ENCODE assay signal across 8 cellular contexts in genomic region chr11:33996498-33997454, GRCh38. TPM values are rescaled to one million over a fixed set of nuclear protein-coding genes. Genes with fewer than 3 reads are reported as not detected.
A peak's percentile ranks its signal among the peaks of the same experiment; 100 is the strongest.
DNase-seq lines count a peak whose midpoint lies in the region; ATAC-seq lines count a peak whose summit lies in the region.

No MANE protein-coding gene starts in this region.

- no peak overlapping the region for H3K27ac Mint-ChIP-seq in activated CD4-positive, alpha-beta memory T cell treated with anti-CD3 and anti-CD28 coated beads for 36 hours

- DNase-seq in C1 segment of cervical spinal cord (lab: John Stamatoyannopoulos, UW) (peak in 12 of 14 donors; percentile 10 to 56 (median 45)), NCI-H69 (lab: John Stamatoyannopoulos, UW) (peak; percentile 86), ecto neural progenitor cell (ENCODE audit: low spot score) (peak; percentile 78), medulla oblongata (ENCODE audit: extremely low spot score) (peak; percentile 86)
- peak; percentile 81 for DNase-seq in activated CD4-positive, alpha-beta memory T cell treated with anti-CD3 and anti-CD28 coated beads for 36 hours
- DNase-seq in stimulated activated CD8-positive, alpha-beta memory T cell treated with anti-CD3 and anti-CD28 coated beads, Interleukin-15, amount 100 ng/mL, for 1 hour (ENCODE audit: low read depth), result peak; percentile 57

- H3K9me3 Mint-ChIP-seq in activated CD4-positive, alpha-beta memory T cell treated with anti-CD3 and anti-CD28 coated beads for 36 hours, result no peaks in the 10 kb centered on the region

- no peak overlapping the region for H3K4me3 Mint-ChIP-seq in activated CD4-positive, alpha-beta memory T cell treated with anti-CD3 and anti-CD28 coated beads for 36 hours

- CTCF ChIA-PET in activated CD4-positive, alpha-beta memory T cell treated with anti-CD3 and anti-CD28 coated beads for 36 hours (lab: Charles Lee), result interaction anchor here (0.6 to 3.4 kb wide), 37 partner anchors 9 to 496 kb away, joined by 3 to 26 read pairs (median 4); partner anchors contain the start of genes ABTB2, CAPRIN1 and NAT10

- intact Hi-C loops in activated CD4-positive, alpha-beta memory T cell treated with anti-CD3 and anti-CD28 coated beads for 36 hours (cut with micrococcal nuclease), result loop anchor here (1.0 to 5.0 kb wide), 6 partner anchors 56 to 497 kb away; partner anchors contain the start of gene NAT10

- no peaks in the 10 kb centered on the region for H3K36me3 Mint-ChIP-seq in activated CD4-positive, alpha-beta memory T cell treated with anti-CD3 and anti-CD28 coated beads for 36 hours

- peaks cover 11% of the 10 kb centered on the region for H3K4me1 Mint-ChIP-seq in activated CD4-positive, alpha-beta memory T cell treated with anti-CD3 and anti-CD28 coated beads for 36 hours (ENCODE audit: low read depth)

- ATAC-seq in GM19324 (IDR thresholded peaks at IDR 0.05; ENCODE audit: low FRiP score, unreplicated experiment) (peak; percentile 80), HG03520 (IDR thresholded peaks at IDR 0.05; ENCODE audit: unreplicated experiment) (peak; percentile 66)

- H3K27me3 Mint-ChIP-seq in activated CD4-positive, alpha-beta memory T cell treated with anti-CD3 and anti-CD28 coated beads for 36 hours, result peaks cover 16% of the 10 kb centered on the region

- POLR2A ChIA-PET in activated CD4-positive, alpha-beta memory T cell treated with anti-CD3 and anti-CD28 coated beads for 36 hours (lab: Charles Lee), result interaction anchor here (0.6 kb wide), 1 partner anchor 103 kb away, joined by 3 read pairs; no protein-coding TSS in a partner anchor

RNA-seq across cellular contexts. Expression of gene CAPRIN1, which starts 54.8 kb away (rescaled TPM):
- total RNA-seq in activated CD4-positive, alpha-beta memory T cell treated with anti-CD3 and anti-CD28 coated beads for 36 hours, result 100 to 1,000 TPM; 261 to 264 TPM

Comparison
In these comparisons a context has a peak if more than half of its experiments do, and no peak if none do; other contexts are left out.
1. Peak in every context shown above with its lines: DNase-seq and ATAC-seq.